ENCODE assay signal across 19 cellular contexts in the genomic region with DNA sequence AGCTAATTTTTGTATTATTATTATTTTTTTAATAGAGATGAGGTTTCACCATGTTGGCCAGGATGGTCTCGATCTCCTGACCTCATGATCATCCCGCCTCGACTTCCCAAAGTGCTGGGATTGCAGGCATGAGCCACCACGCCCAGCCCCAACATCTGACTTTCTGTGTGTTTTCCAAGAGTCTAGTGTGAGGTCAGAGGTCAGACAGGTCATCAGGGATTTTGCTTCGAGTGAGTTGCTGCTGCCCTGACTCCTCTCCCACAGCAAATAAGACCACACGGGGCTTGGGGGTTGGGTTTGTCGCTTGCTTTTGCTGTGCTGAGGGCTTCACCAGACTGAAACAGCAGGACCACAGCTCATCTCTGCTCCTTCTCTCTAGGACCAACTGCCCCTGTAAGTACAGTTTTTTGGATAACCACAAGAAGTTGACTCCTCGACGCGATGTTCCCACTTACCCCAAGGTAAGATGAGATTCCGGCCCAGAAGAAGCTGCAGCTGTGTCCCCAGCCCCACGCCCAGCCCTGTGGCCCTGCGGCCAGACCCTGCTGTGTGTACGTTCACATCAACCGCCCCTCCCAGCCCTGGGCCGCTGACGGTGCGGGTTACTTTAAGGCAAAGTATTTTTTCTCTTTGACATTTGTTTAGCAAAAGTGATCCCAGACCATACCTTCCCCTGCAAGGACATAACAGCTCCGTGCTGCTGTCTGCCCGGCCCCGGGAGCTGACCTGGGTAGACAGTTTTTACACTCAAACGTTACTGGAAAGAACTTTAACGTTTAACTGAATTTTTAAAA.
DNase-seq lines count a peak whose midpoint lies in the region; ATAC-seq, FAIRE-seq and TF ChIP-seq lines count a peak whose summit lies in the region.
"Had no signal": no experiment of that assay in that cellular context is flagged by ENCODE, and none has a peak within 500 bp of the region (broad histone marks: within the 10 kb centered on the region; RNA-seq: fewer than 3 reads in every experiment).

No MANE protein-coding gene starts in this region.

- H3K27me3 Mint-ChIP-seq in progenitor cell of endocrine pancreas, result no peaks in the 10 kb centered on the region
- H3K27me3 Mint-ChIP-seq: CD4-positive, alpha-beta memory T cell had no signal

- peak overlapping the region; percentile 45 for H3K27ac Mint-ChIP-seq in progenitor cell of endocrine pancreas

- H3K27ac ChIP-seq in right atrium auricular region (no peak overlapping the region), kidney (ENCODE audit: low read depth in 2 of 2, low read length in 2 of 2) (no peak overlapping the region)
- H3K27ac ChIP-seq: PC-9, SJSA1 had no signal

- TF ChIP-seq CTCF in right atrium auricular region (IDR thresholded peaks at IDR 0.05) (no peak), kidney (IDR thresholded peaks at IDR 0.05; ENCODE audit: borderline replicate concordance, extremely low read depth, insufficient read depth) (no peak), progenitor cell of endocrine pancreas (IDR thresholded peaks at IDR 0.05; ENCODE audit: unreplicated experiment) (no peak)

- no peak overlapping the region for H3K4me3 Mint-ChIP-seq in progenitor cell of endocrine pancreas (ENCODE audit: low read depth)
- H3K4me3 Mint-ChIP-seq: CD4-positive, alpha-beta memory T cell had no signal

- no peaks in the 10 kb centered on the region for H3K9me3 Mint-ChIP-seq in progenitor cell of endocrine pancreas (ENCODE audit: low read depth)

- H3K9me3 ChIP-seq in right atrium auricular region (no peaks in the 10 kb centered on the region), kidney (ENCODE audit: control insufficient read depth in 1 of 2, low read length in 2 of 2) (no peaks in the 10 kb centered on the region)
- H3K9me3 ChIP-seq: SJSA1 had no signal

- no peak for FAIRE-seq in kidney (lab: Jason Lieb, UNC)
- no peak for FAIRE-seq in RCC 7860 (lab: Jason Lieb, UNC)
- FAIRE-seq: GM12878 had no signal

- intact Hi-C loops in cardiac septum (cut with DNase I), result no loop called here
- intact Hi-C loops in kidney (cut with DNase I), result no loop called here

- no peaks in the 10 kb centered on the region for H3K36me3 ChIP-seq in right atrium auricular region
- H3K36me3 ChIP-seq in kidney (ENCODE audit: control insufficient read depth in 1 of 2, insufficient read depth in 2 of 2, low read length in 2 of 2), result peaks cover 0 to 11% of the 10 kb centered on the region in 2 donors
- H3K36me3 ChIP-seq: SJSA1 had no signal

- no peaks in the 10 kb centered on the region for H3K4me1 ChIP-seq in right atrium auricular region
- no peaks in the 10 kb centered on the region for H3K4me1 ChIP-seq in kidney (ENCODE audit: control insufficient read depth in 1 of 2, insufficient read depth in 1 of 2, low read depth in 1 of 2, low read length in 2 of 2)
- H3K4me1 ChIP-seq: SJSA1 had no signal

- H3K36me3 Mint-ChIP-seq in progenitor cell of endocrine pancreas (ENCODE audit: insufficient read depth), result peaks cover 13% of the 10 kb centered on the region

- ATAC-seq in GM18502 (IDR thresholded peaks at IDR 0.05; ENCODE audit: poor library complexity, unreplicated experiment), result no peak
- ATAC-seq: GM12878 had no signal

- peaks cover 22% of the 10 kb centered on the region for H3K4me1 Mint-ChIP-seq in progenitor cell of endocrine pancreas (ENCODE audit: low read depth)

- no peaks in the 10 kb centered on the region for H3K27me3 ChIP-seq in right atrium auricular region
- H3K27me3 ChIP-seq: SJSA1 had no signal

- H3K4me3 ChIP-seq in right atrium auricular region (no peak overlapping the region), kidney (ENCODE audit: low read length in 2 of 2) (no peak overlapping the region)
- H3K4me3 ChIP-seq: GM12878, PC-9, SJSA1 had no signal

- peak; percentile 72 for DNase-seq in cardiac septum (ENCODE audit: low spot score)
- no peak for DNase-seq in right atrium auricular region (ENCODE audit: low spot score)
- peak; percentile 57 for DNase-seq in kidney
- DNase-seq in progenitor cell of endocrine pancreas (ENCODE audit: low spot score, unreplicated experiment), result no peak
- DNase-seq in T-helper 1 cell, result no peak
- no peak for DNase-seq in SKM-1 treated with dmso at 0.1 percent for 144 hours (lab: John Stamatoyannopoulos, UW; ENCODE audit: unreplicated experiment)
- no peak for DNase-seq in RCC 7860 (ENCODE audit: low spot score)
- DNase-seq: Calu3; CD4-positive, alpha-beta memory T cell; GOT3; NCI-H1417 treated with DMSO at 0.1 percent for 48 hours; NCI-H187 treated with DMSO at 0.1 percent for 48 hours; NCI-H2227 treated with DMSO at 0.1 percent for 48 hours; NCI-H524; NCI-H82; PC-9 had no signal

- H3K9ac ChIP-seq in kidney (ENCODE audit: low read length in 2 of 2), result no peak overlapping the region

Comparison
In these comparisons a context has a peak if more than half of its experiments do, and no peak if none do; other contexts are left out.
1. DNase-seq: peak in cardiac septum (single experiment) and kidney (single experiment); none in right atrium auricular region (single experiment), progenitor cell of endocrine pancreas (single experiment), T-helper 1 cell (0 of 5), SKM-1 treated with dmso at 0.1 percent for 144 hours (single experiment) and RCC 7860 (single experiment).